ENCODE assay signal across 1 cellular context in the genomic region with DNA sequence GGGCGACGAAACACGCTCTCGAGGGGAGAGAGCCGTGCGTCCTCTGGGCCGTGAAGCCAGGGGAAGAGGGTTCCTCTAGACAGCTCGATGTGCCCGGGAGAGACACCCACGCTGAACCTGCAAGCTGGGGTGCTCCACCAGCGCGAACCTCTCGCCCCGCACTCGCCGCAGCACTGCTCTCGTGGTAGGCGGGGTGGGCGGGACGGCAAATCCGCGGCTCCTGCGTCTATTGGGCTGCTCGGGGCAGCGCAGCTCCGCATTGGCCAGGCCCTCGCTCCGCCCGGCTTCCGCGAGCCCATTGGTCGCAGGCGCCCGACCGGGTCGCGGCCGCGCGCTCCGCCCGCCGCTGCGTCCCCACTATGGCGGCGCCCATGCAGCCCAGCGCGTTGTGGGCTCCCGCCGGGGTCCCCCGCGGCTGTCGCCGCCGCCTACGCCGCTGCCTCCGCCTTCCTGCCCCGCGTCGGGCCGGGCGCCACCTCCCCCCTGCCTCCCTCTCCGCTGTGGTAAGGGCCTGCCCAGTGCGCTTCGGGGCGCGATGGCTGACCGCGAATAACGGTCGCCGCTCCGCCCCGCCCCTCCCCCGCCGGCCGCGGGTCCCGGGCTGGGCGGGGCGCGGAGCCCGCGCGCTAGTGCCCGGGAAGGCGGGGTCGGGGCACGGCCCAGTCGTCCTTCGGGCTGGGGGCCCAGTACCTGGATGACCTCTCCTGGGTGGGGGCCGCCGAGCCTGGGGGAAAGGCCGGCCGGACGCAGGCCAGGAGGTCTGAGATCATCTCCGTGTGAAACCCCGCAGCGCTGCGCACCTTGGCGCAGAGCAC.
A peak's percentile ranks its signal among the peaks of the same experiment; 100 is the strongest.
TF ChIP-seq lines count a peak whose summit lies in the region.

A gene with protein sequence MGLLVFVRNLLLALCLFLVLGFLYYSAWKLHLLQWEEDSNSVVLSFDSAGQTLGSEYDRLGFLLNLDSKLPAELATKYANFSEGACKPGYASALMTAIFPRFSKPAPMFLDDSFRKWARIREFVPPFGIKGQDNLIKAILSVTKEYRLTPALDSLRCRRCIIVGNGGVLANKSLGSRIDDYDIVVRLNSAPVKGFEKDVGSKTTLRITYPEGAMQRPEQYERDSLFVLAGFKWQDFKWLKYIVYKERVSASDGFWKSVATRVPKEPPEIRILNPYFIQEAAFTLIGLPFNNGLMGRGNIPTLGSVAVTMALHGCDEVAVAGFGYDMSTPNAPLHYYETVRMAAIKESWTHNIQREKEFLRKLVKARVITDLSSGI (plus strand): TSS at position 346 of the 815 bp plus-strand sequence. CDS start 28,727 bp downstream, outside the sequence.

TF ChIP-seq in HepG2, 621 proteins besides CTCF, POLR2A, EP300 and RAD21 (continued from another document and continues in another):
- TF ChIP-seq CEBPZ (IDR thresholded peaks at IDR 0.05; ENCODE audit: low read length) (no peak), TAF15 (IDR thresholded peaks at IDR 0.05; ENCODE audit: low read depth, low read length, poor library complexity, severe bottlenecking) (no peak), ZNF180 (CRISPR knock-in tag; IDR thresholded peaks at IDR 0.05; ENCODE audit: borderline replicate concordance, low read depth) (no peak), ZNF747 (CRISPR knock-in tag; IDR thresholded peaks at IDR 0.05; ENCODE audit: borderline replicate concordance) (peak; percentile 79), STAT6 (CRISPR knock-in tag; IDR thresholded peaks at IDR 0.05; ENCODE audit: borderline replicate concordance) (no peak), AGO1 (IDR thresholded peaks at IDR 0.05; ENCODE audit: low read depth, low read length, poor library complexity, severe bottlenecking) (peak; percentile 89), ZNF256 (CRISPR knock-in tag; conservative IDR thresholded peaks at IDR 0.05) (no peak), ZKSCAN1 (IDR thresholded peaks at IDR 0.05; ENCODE audit: low read length) (no peak), IRX3 (CRISPR knock-in tag; IDR thresholded peaks at IDR 0.05; ENCODE audit: borderline replicate concordance, low read depth) (no peak; the same call in 1 of the 2 replicates), ZSCAN22 (CRISPR knock-in tag; IDR thresholded peaks at IDR 0.05) (no peak), SOX6 (IDR thresholded peaks at IDR 0.05) (no peak), SOX6 (CRISPR knock-in tag; IDR thresholded peaks at IDR 0.05) (no peak), GMEB1 (CRISPR knock-in tag; IDR thresholded peaks at IDR 0.05; ENCODE audit: borderline replicate concordance) (peak; percentile 61; the same call in 1 of the 2 replicates), ZNF441 (CRISPR knock-in tag; IDR thresholded peaks at IDR 0.05; ENCODE audit: borderline replicate concordance) (peak; percentile 77; the same call in 1 of the 2 replicates), RBAK (CRISPR knock-in tag; IDR thresholded peaks at IDR 0.05) (no peak), ZNF235 (CRISPR knock-in tag; IDR thresholded peaks at IDR 0.05; ENCODE audit: borderline replicate concordance) (peak; percentile 76; the same call in 1 of the 2 replicates)
- TF ChIP-seq, protein P1, sequence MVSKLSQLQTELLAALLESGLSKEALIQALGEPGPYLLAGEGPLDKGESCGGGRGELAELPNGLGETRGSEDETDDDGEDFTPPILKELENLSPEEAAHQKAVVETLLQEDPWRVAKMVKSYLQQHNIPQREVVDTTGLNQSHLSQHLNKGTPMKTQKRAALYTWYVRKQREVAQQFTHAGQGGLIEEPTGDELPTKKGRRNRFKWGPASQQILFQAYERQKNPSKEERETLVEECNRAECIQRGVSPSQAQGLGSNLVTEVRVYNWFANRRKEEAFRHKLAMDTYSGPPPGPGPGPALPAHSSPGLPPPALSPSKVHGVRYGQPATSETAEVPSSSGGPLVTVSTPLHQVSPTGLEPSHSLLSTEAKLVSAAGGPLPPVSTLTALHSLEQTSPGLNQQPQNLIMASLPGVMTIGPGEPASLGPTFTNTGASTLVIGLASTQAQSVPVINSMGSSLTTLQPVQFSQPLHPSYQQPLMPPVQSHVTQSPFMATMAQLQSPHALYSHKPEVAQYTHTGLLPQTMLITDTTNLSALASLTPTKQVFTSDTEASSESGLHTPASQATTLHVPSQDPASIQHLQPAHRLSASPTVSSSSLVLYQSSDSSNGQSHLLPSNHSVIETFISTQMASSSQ (IDR thresholded peaks at IDR 0.05; ENCODE audit: low read depth) = no peak
- TF ChIP-seq, protein P1 (CRISPR knock-in tag; IDR thresholded peaks at IDR 0.05; ENCODE audit: borderline replicate concordance) = peak; percentile 57; the same call in 1 of the 2 replicates
- TF ChIP-seq, protein P2, sequence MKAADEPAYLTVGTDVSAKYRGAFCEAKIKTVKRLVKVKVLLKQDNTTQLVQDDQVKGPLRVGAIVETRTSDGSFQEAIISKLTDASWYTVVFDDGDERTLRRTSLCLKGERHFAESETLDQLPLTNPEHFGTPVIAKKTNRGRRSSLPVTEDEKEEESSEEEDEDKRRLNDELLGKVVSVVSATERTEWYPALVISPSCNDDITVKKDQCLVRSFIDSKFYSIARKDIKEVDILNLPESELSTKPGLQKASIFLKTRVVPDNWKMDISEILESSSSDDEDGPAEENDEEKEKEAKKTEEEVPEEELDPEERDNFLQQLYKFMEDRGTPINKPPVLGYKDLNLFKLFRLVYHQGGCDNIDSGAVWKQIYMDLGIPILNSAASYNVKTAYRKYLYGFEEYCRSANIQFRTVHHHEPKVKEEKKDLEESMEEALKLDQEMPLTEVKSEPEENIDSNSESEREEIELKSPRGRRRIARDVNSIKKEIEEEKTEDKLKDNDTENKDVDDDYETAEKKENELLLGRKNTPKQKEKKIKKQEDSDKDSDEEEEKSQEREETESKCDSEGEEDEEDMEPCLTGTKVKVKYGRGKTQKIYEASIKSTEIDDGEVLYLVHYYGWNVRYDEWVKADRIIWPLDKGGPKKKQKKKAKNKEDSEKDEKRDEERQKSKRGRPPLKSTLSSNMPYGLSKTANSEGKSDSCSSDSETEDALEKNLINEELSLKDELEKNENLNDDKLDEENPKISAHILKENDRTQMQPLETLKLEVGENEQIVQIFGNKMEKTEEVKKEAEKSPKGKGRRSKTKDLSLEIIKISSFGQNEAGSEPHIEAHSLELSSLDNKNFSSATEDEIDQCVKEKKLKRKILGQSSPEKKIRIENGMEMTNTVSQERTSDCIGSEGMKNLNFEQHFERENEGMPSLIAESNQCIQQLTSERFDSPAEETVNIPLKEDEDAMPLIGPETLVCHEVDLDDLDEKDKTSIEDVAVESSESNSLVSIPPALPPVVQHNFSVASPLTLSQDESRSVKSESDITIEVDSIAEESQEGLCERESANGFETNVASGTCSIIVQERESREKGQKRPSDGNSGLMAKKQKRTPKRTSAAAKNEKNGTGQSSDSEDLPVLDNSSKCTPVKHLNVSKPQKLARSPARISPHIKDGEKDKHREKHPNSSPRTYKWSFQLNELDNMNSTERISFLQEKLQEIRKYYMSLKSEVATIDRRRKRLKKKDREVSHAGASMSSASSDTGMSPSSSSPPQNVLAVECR (CRISPR knock-in tag; IDR thresholded peaks at IDR 0.05; ENCODE audit: borderline replicate concordance) = peak; percentile 84
- TF ChIP-seq, protein P3, sequence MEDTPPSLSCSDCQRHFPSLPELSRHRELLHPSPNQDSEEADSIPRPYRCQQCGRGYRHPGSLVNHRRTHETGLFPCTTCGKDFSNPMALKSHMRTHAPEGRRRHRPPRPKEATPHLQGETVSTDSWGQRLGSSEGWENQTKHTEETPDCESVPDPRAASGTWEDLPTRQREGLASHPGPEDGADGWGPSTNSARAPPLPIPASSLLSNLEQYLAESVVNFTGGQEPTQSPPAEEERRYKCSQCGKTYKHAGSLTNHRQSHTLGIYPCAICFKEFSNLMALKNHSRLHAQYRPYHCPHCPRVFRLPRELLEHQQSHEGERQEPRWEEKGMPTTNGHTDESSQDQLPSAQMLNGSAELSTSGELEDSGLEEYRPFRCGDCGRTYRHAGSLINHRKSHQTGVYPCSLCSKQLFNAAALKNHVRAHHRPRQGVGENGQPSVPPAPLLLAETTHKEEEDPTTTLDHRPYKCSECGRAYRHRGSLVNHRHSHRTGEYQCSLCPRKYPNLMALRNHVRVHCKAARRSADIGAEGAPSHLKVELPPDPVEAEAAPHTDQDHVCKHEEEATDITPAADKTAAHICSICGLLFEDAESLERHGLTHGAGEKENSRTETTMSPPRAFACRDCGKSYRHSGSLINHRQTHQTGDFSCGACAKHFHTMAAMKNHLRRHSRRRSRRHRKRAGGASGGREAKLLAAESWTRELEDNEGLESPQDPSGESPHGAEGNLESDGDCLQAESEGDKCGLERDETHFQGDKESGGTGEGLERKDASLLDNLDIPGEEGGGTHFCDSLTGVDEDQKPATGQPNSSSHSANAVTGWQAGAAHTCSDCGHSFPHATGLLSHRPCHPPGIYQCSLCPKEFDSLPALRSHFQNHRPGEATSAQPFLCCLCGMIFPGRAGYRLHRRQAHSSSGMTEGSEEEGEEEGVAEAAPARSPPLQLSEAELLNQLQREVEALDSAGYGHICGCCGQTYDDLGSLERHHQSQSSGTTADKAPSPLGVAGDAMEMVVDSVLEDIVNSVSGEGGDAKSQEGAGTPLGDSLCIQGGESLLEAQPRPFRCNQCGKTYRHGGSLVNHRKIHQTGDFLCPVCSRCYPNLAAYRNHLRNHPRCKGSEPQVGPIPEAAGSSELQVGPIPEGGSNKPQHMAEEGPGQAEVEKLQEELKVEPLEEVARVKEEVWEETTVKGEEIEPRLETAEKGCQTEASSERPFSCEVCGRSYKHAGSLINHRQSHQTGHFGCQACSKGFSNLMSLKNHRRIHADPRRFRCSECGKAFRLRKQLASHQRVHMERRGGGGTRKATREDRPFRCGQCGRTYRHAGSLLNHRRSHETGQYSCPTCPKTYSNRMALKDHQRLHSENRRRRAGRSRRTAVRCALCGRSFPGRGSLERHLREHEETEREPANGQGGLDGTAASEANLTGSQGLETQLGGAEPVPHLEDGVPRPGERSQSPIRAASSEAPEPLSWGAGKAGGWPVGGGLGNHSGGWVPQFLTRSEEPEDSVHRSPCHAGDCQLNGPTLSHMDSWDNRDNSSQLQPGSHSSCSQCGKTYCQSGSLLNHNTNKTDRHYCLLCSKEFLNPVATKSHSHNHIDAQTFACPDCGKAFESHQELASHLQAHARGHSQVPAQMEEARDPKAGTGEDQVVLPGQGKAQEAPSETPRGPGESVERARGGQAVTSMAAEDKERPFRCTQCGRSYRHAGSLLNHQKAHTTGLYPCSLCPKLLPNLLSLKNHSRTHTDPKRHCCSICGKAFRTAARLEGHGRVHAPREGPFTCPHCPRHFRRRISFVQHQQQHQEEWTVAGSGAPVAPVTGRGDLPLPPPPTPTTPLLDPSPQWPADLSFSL (CRISPR knock-in tag; IDR thresholded peaks at IDR 0.05) = no peak
